1 cellular context compared by ENCODE assay signal in genomic region chr7:99173787-99174186, GRCh38.
TF ChIP-seq lines count a peak whose summit lies in the region.

No MANE protein-coding gene starts in this region.

TF ChIP-seq in HepG2, 621 proteins besides CTCF, POLR2A, EP300 and RAD21 (continued from another document and continues in another):
- TF ChIP-seq NCOA2 (CRISPR knock-in tag; IDR thresholded peaks at IDR 0.05) = peak; percentile 40; the same call in 1 of the 2 replicates
- TF ChIP-seq AHDC1 (CRISPR knock-in tag; IDR thresholded peaks at IDR 0.05; ENCODE audit: borderline replicate concordance) = no peak
- no peak for TF ChIP-seq ZFP41 (CRISPR knock-in tag; IDR thresholded peaks at IDR 0.05; ENCODE audit: borderline replicate concordance)
- no peak for TF ChIP-seq ARNT (IDR thresholded peaks at IDR 0.05)
- TF ChIP-seq ZBTB20 (CRISPR knock-in tag; IDR thresholded peaks at IDR 0.05; ENCODE audit: borderline replicate concordance, low read depth) = no peak
- TF ChIP-seq FIP1L1 (IDR thresholded peaks at IDR 0.05; ENCODE audit: borderline replicate concordance, insufficient read depth, low read depth, low read length) = no peak
- peak; percentile 63; the same call in 1 of the 2 replicates for TF ChIP-seq TRIM24 (CRISPR knock-in tag; IDR thresholded peaks at IDR 0.05)
- no peak for TF ChIP-seq HBP1 (CRISPR knock-in tag; IDR thresholded peaks at IDR 0.05; ENCODE audit: low read depth)
- TF ChIP-seq ZNF766 (CRISPR knock-in tag; IDR thresholded peaks at IDR 0.05; ENCODE audit: borderline replicate concordance) = no peak
- no peak for TF ChIP-seq MXD1 (CRISPR knock-in tag; IDR thresholded peaks at IDR 0.05)
- no peak for TF ChIP-seq ZNF713 (CRISPR knock-in tag; IDR thresholded peaks at IDR 0.05)
- TF ChIP-seq MED1 (CRISPR knock-in tag; IDR thresholded peaks at IDR 0.05) = peak; percentile 69
- no peak for TF ChIP-seq SETDB1 (CRISPR knock-in tag; IDR thresholded peaks at IDR 0.05; ENCODE audit: borderline replicate concordance)
- no peak for TF ChIP-seq RARG (CRISPR knock-in tag; IDR thresholded peaks at IDR 0.05; ENCODE audit: low read depth)
- 0 out of 2 replicates have a peak, but pooled peaks have one; percentile 27 for TF ChIP-seq ZNF629 (CRISPR knock-in tag; conservative IDR thresholded peaks at IDR 0.05)
- TF ChIP-seq BATF2 (CRISPR knock-in tag; IDR thresholded peaks at IDR 0.05) = no peak
- no peak for TF ChIP-seq ZHX2 (IDR thresholded peaks at IDR 0.05; ENCODE audit: low read depth)
- no peak for TF ChIP-seq ZHX2 (CRISPR knock-in tag; IDR thresholded peaks at IDR 0.05; ENCODE audit: borderline replicate concordance)
- 0 out of 2 replicates have a peak, but pooled peaks have one; percentile 47 for TF ChIP-seq ZNF350 (CRISPR knock-in tag; IDR thresholded peaks at IDR 0.05; ENCODE audit: borderline replicate concordance, low read depth)
- no peak for TF ChIP-seq ZNF891 (CRISPR knock-in tag; IDR thresholded peaks at IDR 0.05)
- TF ChIP-seq MBNL3 (CRISPR knock-in tag; conservative IDR thresholded peaks at IDR 0.05) = no peak
- TF ChIP-seq PRPF4 (IDR thresholded peaks at IDR 0.05; ENCODE audit: low read depth, low read length, poor library complexity, severe bottlenecking) = no peak
- no peak for TF ChIP-seq WIZ (CRISPR knock-in tag; IDR thresholded peaks at IDR 0.05)
- TF ChIP-seq ARID4A (CRISPR knock-in tag; IDR thresholded peaks at IDR 0.05; ENCODE audit: borderline replicate concordance) = peak; percentile 40; the same call in 1 of the 2 replicates
- TF ChIP-seq ZMYM3 (CRISPR knock-in tag; IDR thresholded peaks at IDR 0.05) = peak; percentile 35; the same call in 1 of the 2 replicates
- peak; percentile 46; the same call in 1 of the 2 replicates for TF ChIP-seq SMC3 (IDR thresholded peaks at IDR 0.05; ENCODE audit: low read length)
- no peak for TF ChIP-seq RFXANK (CRISPR knock-in tag; IDR thresholded peaks at IDR 0.05)
- TF ChIP-seq MTF2 (CRISPR knock-in tag; IDR thresholded peaks at IDR 0.05; ENCODE audit: borderline replicate concordance) = no peak
- no peak for TF ChIP-seq ZNF740 (CRISPR knock-in tag; IDR thresholded peaks at IDR 0.05)
- TF ChIP-seq HIVEP1 (CRISPR knock-in tag; IDR thresholded peaks at IDR 0.05) = no peak
- no peak for TF ChIP-seq LCORL (IDR thresholded peaks at IDR 0.05)
- peak; percentile 82 for TF ChIP-seq LCORL (CRISPR knock-in tag; IDR thresholded peaks at IDR 0.05)
- TF ChIP-seq NR2C2 (CRISPR knock-in tag; IDR thresholded peaks at IDR 0.05; ENCODE audit: borderline replicate concordance) = peak; percentile 63; the same call in 1 of the 2 replicates
- peak; percentile 97 for TF ChIP-seq ZNF264 (CRISPR knock-in tag; IDR thresholded peaks at IDR 0.05)
- peak; percentile 44 for TF ChIP-seq RXRB (CRISPR knock-in tag; IDR thresholded peaks at IDR 0.05; ENCODE audit: borderline replicate concordance)
- TF ChIP-seq HNF1B (CRISPR knock-in tag; IDR thresholded peaks at IDR 0.05) = 0 out of 2 replicates have a peak, but pooled peaks have one; percentile 42
- peak; percentile 65 for TF ChIP-seq THAP11 (CRISPR knock-in tag; IDR thresholded peaks at IDR 0.05)
- peak; percentile 50 for TF ChIP-seq ISL2 (CRISPR knock-in tag; IDR thresholded peaks at IDR 0.05)
- peak; percentile 30; the same call in 1 of the 2 replicates for TF ChIP-seq FOXJ3 (CRISPR knock-in tag; IDR thresholded peaks at IDR 0.05; ENCODE audit: borderline replicate concordance)
- TF ChIP-seq ZKSCAN1 (IDR thresholded peaks at IDR 0.05; ENCODE audit: low read length) = no peak
- TF ChIP-seq FOXP1 (IDR thresholded peaks at IDR 0.05) = no peak
- no peak for TF ChIP-seq FOXP1 (CRISPR knock-in tag; IDR thresholded peaks at IDR 0.05)
- TF ChIP-seq TBL1XR1 (IDR thresholded peaks at IDR 0.05; ENCODE audit: borderline replicate concordance, low read length, partially characterized antibody) = peak; percentile 53
- peak; percentile 71 for TF ChIP-seq NR2F6 (IDR thresholded peaks at IDR 0.05)
- peak; percentile 77 for TF ChIP-seq NR2F6 (CRISPR knock-in tag; IDR thresholded peaks at IDR 0.05)
- peak; percentile 82 for TF ChIP-seq FOSL2 (CRISPR knock-in tag; IDR thresholded peaks at IDR 0.05)
- TF ChIP-seq ZNF557 (CRISPR knock-in tag; IDR thresholded peaks at IDR 0.05) = no peak
